In the genomic region with DNA sequence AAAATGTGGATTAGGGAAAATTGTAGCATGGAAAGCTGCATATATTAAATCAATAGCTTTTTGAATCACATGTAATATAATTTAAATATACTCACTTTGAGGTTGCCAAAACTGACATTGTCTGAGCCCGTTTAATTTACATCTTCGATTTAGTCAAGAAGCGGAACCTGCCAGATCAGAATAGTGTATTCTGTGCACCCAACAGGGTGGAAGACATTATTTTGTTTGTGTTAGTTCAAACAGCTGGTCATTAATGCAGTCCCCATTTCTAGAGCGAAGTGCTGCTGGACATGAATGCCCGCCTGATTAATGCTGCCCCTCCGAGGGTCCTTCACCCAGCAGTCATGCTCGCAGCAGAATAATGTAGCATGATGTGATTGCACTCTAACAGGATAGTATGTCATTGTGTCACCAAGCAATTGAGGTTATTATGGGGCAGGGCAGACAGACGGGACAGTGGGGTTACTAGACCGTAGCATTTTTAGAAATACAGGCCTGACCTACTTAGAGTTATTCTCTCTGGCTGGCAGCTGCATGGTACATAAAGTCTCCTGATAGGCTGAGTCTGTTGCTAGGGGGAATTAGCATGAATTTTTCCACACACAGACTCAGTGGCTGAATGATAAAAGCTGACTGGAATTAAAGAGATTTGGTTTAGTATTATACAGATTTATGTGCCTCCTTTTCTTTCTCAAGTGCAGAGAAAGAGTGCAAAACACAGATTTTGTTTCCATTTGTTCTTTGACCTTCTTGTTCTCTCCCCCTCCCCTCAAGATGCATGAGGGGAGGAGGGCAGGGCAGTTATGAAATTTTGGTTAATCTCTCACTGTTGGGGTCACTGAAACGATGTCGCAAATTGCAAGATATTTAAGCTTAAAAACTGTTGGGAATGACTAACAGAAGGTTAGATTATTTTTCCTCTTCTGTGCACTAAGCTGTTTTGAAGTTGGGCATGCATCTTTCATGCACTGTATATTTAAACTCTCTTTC, we compare ENCODE assay signal across 1 cellular context.
TF ChIP-seq lines count a peak whose summit lies in the region.

No MANE protein-coding gene starts in this region.

TF ChIP-seq in WTC11, 78 proteins besides CTCF, POLR2A, EP300 and RAD21 (continued from another document):
- TF ChIP-seq HMGXB4 (CRISPR knock-in tag; IDR thresholded peaks at IDR 0.05) (no peak), FOXP1 (CRISPR knock-in tag; IDR thresholded peaks at IDR 0.05; ENCODE audit: borderline replicate concordance) (no peak), ZNF219 (CRISPR knock-in tag; IDR thresholded peaks at IDR 0.05; ENCODE audit: borderline replicate concordance) (no peak), JUN (CRISPR knock-in tag; IDR thresholded peaks at IDR 0.05) (no peak), EMX1 (CRISPR knock-in tag; IDR thresholded peaks at IDR 0.05) (no peak), ZNF416 (CRISPR knock-in tag; IDR thresholded peaks at IDR 0.05) (no peak), AR (CRISPR knock-in tag; IDR thresholded peaks at IDR 0.05) (no peak), ESRRA (CRISPR knock-in tag; IDR thresholded peaks at IDR 0.05; ENCODE audit: borderline replicate concordance) (no peak), PRDM15 (CRISPR knock-in tag; IDR thresholded peaks at IDR 0.05) (no peak), NFATC4 (CRISPR knock-in tag; IDR thresholded peaks at IDR 0.05) (no peak), MXD4 (CRISPR knock-in tag; IDR thresholded peaks at IDR 0.05; ENCODE audit: borderline replicate concordance) (no peak), FOXP4 (CRISPR knock-in tag; IDR thresholded peaks at IDR 0.05) (no peak)
- TF ChIP-seq, protein P1, sequence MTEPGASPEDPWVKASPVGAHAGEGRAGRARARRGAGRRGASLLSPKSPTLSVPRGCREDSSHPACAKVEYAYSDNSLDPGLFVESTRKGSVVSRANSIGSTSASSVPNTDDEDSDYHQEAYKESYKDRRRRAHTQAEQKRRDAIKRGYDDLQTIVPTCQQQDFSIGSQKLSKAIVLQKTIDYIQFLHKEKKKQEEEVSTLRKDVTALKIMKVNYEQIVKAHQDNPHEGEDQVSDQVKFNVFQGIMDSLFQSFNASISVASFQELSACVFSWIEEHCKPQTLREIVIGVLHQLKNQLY (CRISPR knock-in tag; IDR thresholded peaks at IDR 0.05), result no peak
